In the genomic region with DNA sequence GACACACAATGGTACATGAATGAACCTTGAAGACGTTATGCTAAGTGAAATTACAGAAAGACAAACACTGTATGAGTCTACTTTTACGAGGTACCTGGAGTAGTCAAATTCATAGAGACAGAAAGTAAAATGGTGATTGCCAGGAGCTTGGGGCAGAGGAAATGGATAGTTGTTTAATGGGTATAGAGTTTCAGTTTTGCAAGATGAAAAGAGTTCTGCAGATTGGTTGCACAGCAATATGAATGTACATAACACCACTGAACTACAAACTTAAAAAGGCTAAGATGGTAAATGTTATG, we compare ENCODE assay signal across 16 cellular contexts. TPM values are rescaled to one million over a fixed set of nuclear protein-coding genes. Genes with fewer than 3 reads are reported as not detected.
DNase-seq lines count a peak whose midpoint lies in the region; ATAC-seq, FAIRE-seq and TF ChIP-seq lines count a peak whose summit lies in the region.
"Had no signal": no experiment of that assay in that cellular context is flagged by ENCODE, and none has a peak within 500 bp of the region (broad histone marks: within the 10 kb centered on the region; RNA-seq: fewer than 3 reads in every experiment).

No MANE protein-coding gene starts in this region.

- peak; percentile 44 for FAIRE-seq in GM12892 (lab: Jason Lieb, UNC)
- FAIRE-seq: H1 had no signal

- in situ Hi-C loops in GM13976 (cut with MboI; ENCODE audit: low sequenced_read_pairs, unreplicated experiment) = no loop called here

- H3K4me3 Mint-ChIP-seq in activated naive CD8-positive, alpha-beta T cell = peak overlapping the region; percentile 65

- no peak for TF ChIP-seq CTCF in GM13976 (IDR thresholded peaks at IDR 0.05; ENCODE audit: borderline replicate concordance, control extremely low read depth, extremely low read depth, insufficient read depth, missing control alignments)

- peak overlapping the region; percentile 91 for H3K27ac Mint-ChIP-seq in activated naive CD8-positive, alpha-beta T cell

- peaks cover 5% of the 10 kb centered on the region for H3K36me3 Mint-ChIP-seq in activated naive CD8-positive, alpha-beta T cell

- peaks cover 7% of the 10 kb centered on the region for H3K9me3 Mint-ChIP-seq in activated naive CD8-positive, alpha-beta T cell (ENCODE audit: low read depth)

- H3K4me1 Mint-ChIP-seq in activated naive CD8-positive, alpha-beta T cell (ENCODE audit: low read depth) = peaks cover 33% of the 10 kb centered on the region

- no peaks in the 10 kb centered on the region for H3K27me3 Mint-ChIP-seq in activated naive CD8-positive, alpha-beta T cell

- ATAC-seq in HG03432 (IDR thresholded peaks at IDR 0.05; ENCODE audit: unreplicated experiment) (peak; percentile 65), GM19328 (IDR thresholded peaks at IDR 0.05; ENCODE audit: unreplicated experiment) (no peak)

- TF ChIP-seq POLR2A in GM12892 (IDR thresholded peaks at IDR 0.05; ENCODE audit: low read depth, low read length) = no peak

- DNase-seq in AML-193 (lab: John Stamatoyannopoulos, UW) (peak; percentile 12 to 20), GM12892 (ENCODE audit: insufficient read length) (no peak), NCI-H2196 treated with DMSO at 0.1 percent for 48 hours (lab: John Stamatoyannopoulos, UW; ENCODE audit: unreplicated experiment) (no peak), GM13976 (ENCODE audit: low spot score) (no peak), HK-2 (ENCODE audit: unreplicated experiment) (no peak)
- DNase-seq: anterior cingulate cortex; IMR-90; mesenchymal stem cell; NCI-H1694; posterior cingulate gyrus; stimulated activated CD4-positive, alpha-beta T cell treated with anti-CD3 and anti-CD28 coated beads, Interleukin-2, amount 100 ng/mL, for 24 hours; stimulated activated naive CD4-positive, alpha-beta T cell treated with Interleukin-2 at 50 U/mL for 16 hours had no signal

RNA-seq across cellular contexts. Expression of a gene that starts 8.6 kb away (rescaled TPM):
- 107 TPM for polyA plus RNA-seq in GM12892 (2012; ENCODE audit: missing spikeins)
- polyA plus RNA-seq: IMR-90 had no signal

Comparison
In these comparisons a context has a peak if more than half of its experiments do, and no peak if none do; other contexts are left out.
1. DNase-seq: peak in AML-193 (2 of 2); none in GM12892 (single experiment), NCI-H2196 treated with DMSO at 0.1 percent for 48 hours (single experiment), GM13976 (single experiment) and HK-2 (single experiment).